ENCODE assay signal across 8 cellular contexts in the genomic region with DNA sequence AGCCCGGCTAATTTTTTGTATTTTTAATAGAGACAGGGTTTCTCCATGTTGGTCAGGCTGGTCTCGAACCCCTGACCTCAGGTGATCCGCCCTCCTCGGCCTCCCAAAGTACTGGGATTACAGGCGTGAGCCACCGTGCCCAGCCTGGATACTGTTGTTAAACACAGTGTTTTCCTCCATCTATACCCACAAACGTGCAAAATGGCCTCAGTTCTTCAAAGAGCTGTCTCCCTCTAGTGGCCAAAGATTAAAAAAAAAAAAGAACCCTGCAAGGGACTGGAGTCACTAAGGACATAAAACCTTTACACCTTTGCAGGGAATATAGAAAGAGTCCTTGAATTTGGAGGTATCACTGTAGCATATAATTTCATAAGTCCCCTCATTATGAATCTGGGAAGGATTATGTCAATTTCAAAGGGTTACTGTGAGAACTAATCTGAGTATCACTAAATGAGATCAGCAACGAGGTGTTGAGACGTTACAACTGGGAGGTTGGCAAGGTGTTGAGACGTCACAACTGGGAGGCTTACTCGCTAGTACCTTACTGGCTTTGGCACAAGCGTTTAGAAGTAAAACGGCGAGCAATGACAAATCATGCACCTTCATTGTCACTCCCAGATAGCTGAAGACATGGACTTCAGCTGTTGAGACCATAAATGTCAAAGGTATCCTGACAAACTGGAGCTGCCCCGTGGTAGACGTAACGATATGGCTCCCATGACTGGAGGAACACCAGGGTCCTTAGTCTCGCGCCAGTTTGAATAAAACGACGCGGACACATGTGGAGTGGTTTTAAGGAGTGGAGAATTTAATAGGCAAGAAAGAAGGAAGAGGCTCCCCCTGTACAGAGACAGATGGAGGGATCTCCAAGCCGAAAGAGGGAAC. TPM values are rescaled to one million over a fixed set of nuclear protein-coding genes. Genes with fewer than 3 reads are reported as not detected.
A peak's percentile ranks its signal among the peaks of the same experiment; 100 is the strongest.
DNase-seq lines count a peak whose midpoint lies in the region; ATAC-seq lines count a peak whose summit lies in the region.

No MANE protein-coding gene starts in this region.

- peak; percentile 67 for ATAC-seq in GM19043 (IDR thresholded peaks at IDR 0.05; ENCODE audit: low read depth, unreplicated experiment)
- ATAC-seq in HG02840 (IDR thresholded peaks at IDR 0.05; ENCODE audit: low FRiP score, unreplicated experiment): no peak

- DNase-seq in COLO829 (ENCODE audit: low spot score) (peak; percentile 64), LHCN-M2 (ENCODE audit: low read depth) (peak; percentile 59), RPMI7951 (ENCODE audit: low read depth) (peak; percentile 53), cerebellar cortex (ENCODE audit: low spot score) (peak; percentile 52), lung microvascular endothelial cell (ENCODE audit: low read depth in 2 of 2) (peak; percentile 61 to 69)
- DNase-seq in stimulated activated CD4-positive, alpha-beta T cell treated with anti-CD3 and anti-CD28 coated beads, Interleukin-12 subunit alpha, Interleukin-12 subunit beta, amount 100 ng/mL, for 4 hours: no peak

RNA-seq across cellular contexts. Expression of a gene that starts 33.4 kb away (rescaled TPM):
- total RNA-seq in LHCN-M2 (2014; rRNA removed): not detected in 2 replicates
- not detected for polyA plus RNA-seq in LHCN-M2 (2012)
- total RNA-seq in RPMI7951 (2014; rRNA removed; shearing (Covaris generic)): not detected in 2 replicates
- total RNA-seq in lung microvascular endothelial cell: not detected in 2 replicates
